ENCODE assay signal across 8 cellular contexts in genomic region chrX:1491851-1492349, GRCh38. TPM values are rescaled to one million over a fixed set of nuclear protein-coding genes. Genes with fewer than 3 reads are reported as not detected.
DNase-seq lines count a peak whose midpoint lies in the region; ATAC-seq and TF ChIP-seq lines count a peak whose summit lies in the region.

No MANE protein-coding gene starts in this region.

- H3K27ac Mint-ChIP-seq in naive thymus-derived CD4-positive, alpha-beta T cell = peak overlapping the region in 8 of 9 donors; percentile 72 to 90 (median 84)

- POLR2A ChIA-PET in GM10248 (lab: Yijun Ruan, JAX) = no interaction called here
- POLR2A ChIA-PET in naive thymus-derived CD4-positive, alpha-beta T cell (lab: Charles Lee) = no interaction called here

- TF ChIP-seq CTCF in GM10248 (IDR thresholded peaks at IDR 0.05; ENCODE audit: control extremely low read depth, extremely low read depth, low read depth, missing control alignments) = no peak

- H3K4me3 ChIP-seq in naive thymus-derived CD4-positive, alpha-beta T cell (ENCODE audit: low read length) = no peak overlapping the region

- H3K4me3 Mint-ChIP-seq in naive thymus-derived CD4-positive, alpha-beta T cell = peak overlapping the region in 1 of 10 donors; percentile 30

- peaks cover 10 to 46% (median 35%) of the 10 kb centered on the region in 5 donors for H3K36me3 Mint-ChIP-seq in naive thymus-derived CD4-positive, alpha-beta T cell

- peaks cover 23 to 49% (median 26%) of the 10 kb centered on the region in 3 experiments for H3K36me3 ChIP-seq in naive thymus-derived CD4-positive, alpha-beta T cell (ENCODE audit: control insufficient read depth in 2 of 3, insufficient read depth in 3 of 3, low read length in 3 of 3)

- CTCF ChIA-PET in GM10248 (lab: Yijun Ruan, JAX) = no interaction called here
- CTCF ChIA-PET in naive thymus-derived CD4-positive, alpha-beta T cell (lab: Charles Lee) = no interaction called here

- peak; percentile 89 for DNase-seq in GM10248 (ENCODE audit: extremely low spot score)
- DNase-seq in activated T-cell treated with anti-CD3 and anti-CD28 coated beads, Interleukin-2, amount 50 U/mL, for 48 hours = peak; percentile 82
- DNase-seq in naive thymus-derived CD4-positive, alpha-beta T cell = peak in 8 of 9 donors; percentile 46 to 73 (median 54)
- DNase-seq in SW 1271 (lab: John Stamatoyannopoulos, UW) = no peak
- DNase-seq in NCI-H1930 (lab: John Stamatoyannopoulos, UW) = no peak
- DNase-seq in NCI-H1417 treated with DMSO at 0.1 percent for 48 hours (lab: John Stamatoyannopoulos, UW) = no peak

- intact Hi-C loops in naive thymus-derived CD4-positive, alpha-beta T cell (cut with micrococcal nuclease) = loop anchor here (1.0 to 5.0 kb wide), 5 partner anchors 9 to 63 kb away; partner anchors contain the start of genes ASMTL (in 2 of the 2) and P2RY8 (in 2 of the 2)

- H3K9me3 ChIP-seq in naive thymus-derived CD4-positive, alpha-beta T cell (ENCODE audit: control insufficient read depth in 2 of 3, low read length in 3 of 3) = peaks cover 0 to 3% (median 0%) of the 10 kb centered on the region in 3 experiments

- H3K27me3 ChIP-seq in naive thymus-derived CD4-positive, alpha-beta T cell (ENCODE audit: control insufficient read depth in 2 of 2, insufficient read depth in 2 of 2, low read length in 2 of 2) = no peaks in the 10 kb centered on the region

- H3K4me1 ChIP-seq in naive thymus-derived CD4-positive, alpha-beta T cell (ENCODE audit: control insufficient read depth in 2 of 2, insufficient read depth in 2 of 2, low read length in 2 of 2) = no peaks in the 10 kb centered on the region

- H3K4me1 Mint-ChIP-seq in naive thymus-derived CD4-positive, alpha-beta T cell = peaks cover 20 to 56% (median 34%) of the 10 kb centered on the region in 7 donors

- ATAC-seq in GM21360 (IDR thresholded peaks at IDR 0.05; ENCODE audit: unreplicated experiment) = peak; percentile 58
- peak; percentile 72 for ATAC-seq in HG03442 (IDR thresholded peaks at IDR 0.05; ENCODE audit: unreplicated experiment)
- peak; percentile 82 for ATAC-seq in naive thymus-derived CD4-positive, alpha-beta T cell

- H3K27ac ChIP-seq in naive thymus-derived CD4-positive, alpha-beta T cell (ENCODE audit: low read depth, low read length) = no peak overlapping the region

- H3K27me3 Mint-ChIP-seq in naive thymus-derived CD4-positive, alpha-beta T cell = peaks cover 0 to 2% (median 0%) of the 10 kb centered on the region in 5 donors

- peaks cover 0 to 20% (median 3%) of the 10 kb centered on the region in 11 donors for H3K9me3 Mint-ChIP-seq in naive thymus-derived CD4-positive, alpha-beta T cell

RNA-seq across cellular contexts. Expression of gene ASMTL, which starts 39.2 kb away (rescaled TPM):
- 10 to 100 TPM; 30.9 to 50.0 (median 41.7) TPM for total RNA-seq in naive thymus-derived CD4-positive, alpha-beta T cell
- 10 to 100 TPM; 41.0 to 46.0 TPM for polyA plus RNA-seq in naive thymus-derived CD4-positive, alpha-beta T cell

RNA-seq across cellular contexts. Expression of gene P2RY8, which starts 45.1 kb away (rescaled TPM):
- 100 to 1,000 TPM; 109 to 158 (median 122) TPM for total RNA-seq in naive thymus-derived CD4-positive, alpha-beta T cell
- 100 to 1,000 TPM; 221 to 277 TPM for polyA plus RNA-seq in naive thymus-derived CD4-positive, alpha-beta T cell

Comparison
In these comparisons a context has a peak if more than half of its experiments do, and no peak if none do; other contexts are left out.
1. DNase-seq: peak in GM10248 (single experiment), activated T-cell treated with anti-CD3 and anti-CD28 coated beads, Interleukin-2, amount 50 U/mL, for 48 hours (2 of 2) and naive thymus-derived CD4-positive, alpha-beta T cell (8 of 9); none in SW 1271 (0 of 2), NCI-H1930 (0 of 2) and NCI-H1417 treated with DMSO at 0.1 percent for 48 hours (single experiment).
2. Peak in every context shown above with its lines, with median percentiles within 50 percentile points of each other: ATAC-seq.